Comparison of ENCODE assay signal across 25 cellular contexts in the genomic region with DNA sequence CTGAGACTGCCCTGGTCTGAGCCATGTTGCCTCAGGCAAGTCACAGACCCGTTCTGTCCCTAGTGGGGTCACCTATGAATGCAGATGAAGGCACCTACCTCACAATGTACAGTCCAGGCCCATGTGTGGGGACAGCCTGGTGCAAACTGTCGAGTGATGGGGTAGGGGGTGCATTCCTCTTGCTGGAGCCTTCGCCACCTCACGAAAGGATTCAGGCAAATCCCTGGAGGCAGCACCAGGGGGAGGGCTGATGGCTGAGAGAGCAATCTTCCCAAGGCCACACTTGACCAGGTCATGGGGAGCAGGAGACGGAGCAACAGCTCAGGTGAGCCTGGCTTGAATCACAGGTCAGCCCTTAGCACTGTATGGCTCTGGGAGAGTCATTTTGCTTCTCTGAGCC.
DNase-seq lines count a peak whose midpoint lies in the region; ATAC-seq, FAIRE-seq and TF ChIP-seq lines count a peak whose summit lies in the region.
"Had no signal": no experiment of that assay in that cellular context is flagged by ENCODE, and none has a peak within 500 bp of the region (broad histone marks: within the 10 kb centered on the region; RNA-seq: fewer than 3 reads in every experiment).

No MANE protein-coding gene starts in this region.

- no peak for TF ChIP-seq RAD21 in HepG2 (CRISPR knock-in tag; IDR thresholded peaks at IDR 0.05)

- H3K36me3 Mint-ChIP-seq in chondrocyte (ENCODE audit: low read depth) (no peaks in the 10 kb centered on the region), T-helper 17 cell (ENCODE audit: low read depth) (no peaks in the 10 kb centered on the region)
- H3K36me3 Mint-ChIP-seq: CD4-positive, CD25-positive, alpha-beta regulatory T cell had no signal

- TF ChIP-seq POLR2A in HepG2 (IDR thresholded peaks at IDR 0.05; ENCODE audit: insufficient read depth in 1 of 2, low read depth in 2 of 2, low read length in 2 of 2): no peak
- no peak for TF ChIP-seq POLR2A in spleen (IDR thresholded peaks at IDR 0.05)
- TF ChIP-seq POLR2A in vagina (IDR thresholded peaks at IDR 0.05): no peak

- H3K27me3 Mint-ChIP-seq in chondrocyte (ENCODE audit: low read depth): peaks cover 15% of the 10 kb centered on the region
- H3K27me3 Mint-ChIP-seq in T-helper 17 cell: peaks cover 4% of the 10 kb centered on the region
- H3K27me3 Mint-ChIP-seq: CD4-positive, CD25-positive, alpha-beta regulatory T cell had no signal

- intact Hi-C loops in left ventricle myocardium superior (cut with micrococcal nuclease) (no loop called here), heart right ventricle (cut with DNase I) (no loop called here), HepG2 (cut with micrococcal nuclease; ENCODE audit: unreplicated experiment) (no loop called here), spleen (cut with DNase I; ENCODE audit: low total_unique reads) (no loop called here), vagina (cut with DNase I) (no loop called here)

- POLR2A ChIA-PET in HepG2 (lab: Yijun Ruan, JAX): no interaction called here

- H3K4me3 ChIP-seq in heart right ventricle (no peak overlapping the region), HepG2 (replicated peaks in 1 of 3; ENCODE audit: insufficient read depth in 1 of 3, low read depth in 2 of 3, low read length in 3 of 3) (no peak overlapping the region), spleen (no peak overlapping the region), vagina (no peak overlapping the region)

- H3K4me1 ChIP-seq in heart right ventricle (no peaks in the 10 kb centered on the region), HepG2 (ENCODE audit: insufficient read depth, low read length) (peaks cover 32% of the 10 kb centered on the region), spleen (peaks cover 0 to 2% (median 0%) of the 10 kb centered on the region in 6 donors), vagina (no peaks in the 10 kb centered on the region)
- H3K4me1 ChIP-seq: BE2C had no signal

- no peak overlapping the region for H3K4me2 ChIP-seq in HepG2 (ENCODE audit: low read depth, low read length)

- in situ Hi-C loops in HepG2 (cut with HindIII; ENCODE audit: extremely low pct_ligation_motif_present, low pct_unique_long_range_greater_than_20kb): no loop called here

- ATAC-seq in left ventricle myocardium superior: no peak
- ATAC-seq in heart right ventricle: no peak
- peak; percentile 23; the same call in 2 of the 3 replicates for ATAC-seq in HepG2
- no peak for ATAC-seq in T-helper 17 cell
- ATAC-seq: SK-N-SH treated with all-trans-retinoic acid at 6 μM for 48 hours had no signal

- BruUV-seq in HepG2 (replicated peaks; lab: Mats Ljungman, UMichigan): no TSS peak

- DNase-seq in left ventricle myocardium superior: peak; percentile 10
- no peak for DNase-seq in heart right ventricle
- DNase-seq in chondrocyte (ENCODE audit: low spot score): peak; percentile 30
- no peak for DNase-seq in HepG2 (ENCODE audit: low spot score)
- DNase-seq in spleen: peak; percentile 46
- DNase-seq in T-helper 17 cell: no peak
- DNase-seq in NCI-H1092 (lab: John Stamatoyannopoulos, UW): no peak
- DNase-seq in vagina (ENCODE audit: extremely low spot score in 2 of 2): no peak
- DNase-seq: 8988T; ACHN; BE2C; CD4-positive, CD25-positive, alpha-beta regulatory T cell; DMS153; DND-41; HCEC 1CT; Kasumi-1; NCI-H1105; NCI-H1436 treated with DMSO at 0.1 percent for 48 hours; NCI-H187 treated with DMSO at 0.1 percent for 48 hours; NCI-H2171 treated with DMSO at 0.1 percent for 48 hours; NCI-H345; NCI-H510A treated with DMSO at 0.1 percent for 48 hours had no signal

- CTCF ChIA-PET in HepG2 (lab: Yijun Ruan, JAX; ENCODE audit: low intra/inter-chr PET ratio, low total read pairs): no interaction called here

- no peak for FAIRE-seq in HepG2 (lab: Jason Lieb, UNC)
- FAIRE-seq: RCC 7860 had no signal

- H3K27ac ChIP-seq in heart right ventricle (no peak overlapping the region), HepG2 (ENCODE audit: extremely low read length, insufficient read depth, low read length) (no peak overlapping the region), spleen (no peak overlapping the region), vagina (no peak overlapping the region)
- H3K27ac ChIP-seq: HL-60 had no signal

- H4K20me1 ChIP-seq in HepG2 (ENCODE audit: insufficient read depth, low read length): no peaks in the 10 kb centered on the region

- no peak for TF ChIP-seq CTCF in heart right ventricle (IDR thresholded peaks at IDR 0.05)
- TF ChIP-seq CTCF in chondrocyte (IDR thresholded peaks at IDR 0.05): no peak
- TF ChIP-seq CTCF in HepG2 (CRISPR knock-in tag; IDR thresholded peaks at IDR 0.05): no peak
- TF ChIP-seq CTCF in spleen (IDR thresholded peaks at IDR 0.05 in 8 of 11, conservative IDR thresholded peaks at IDR 0.05 in 3 of 11): no peak
- no peak for TF ChIP-seq CTCF in vagina (IDR thresholded peaks at IDR 0.05)

- no peaks in the 10 kb centered on the region for H3K9me3 Mint-ChIP-seq in chondrocyte (ENCODE audit: low read depth)
- H3K9me3 Mint-ChIP-seq: CD4-positive, CD25-positive, alpha-beta regulatory T cell had no signal

- H3K79me2 ChIP-seq in HepG2 (ENCODE audit: insufficient read depth, low read length): no peaks in the 10 kb centered on the region

- H3K9me3 ChIP-seq in heart right ventricle (no peaks in the 10 kb centered on the region), HepG2 (ENCODE audit: low read length) (no peaks in the 10 kb centered on the region), spleen (no peaks in the 10 kb centered on the region), T-helper 17 cell (ENCODE audit: control insufficient read depth, low read length, poor library complexity, severe bottlenecking) (no peaks in the 10 kb centered on the region), vagina (no peaks in the 10 kb centered on the region)
- H3K9me3 ChIP-seq: BE2C had no signal

- H3K4me3 Mint-ChIP-seq in chondrocyte (ENCODE audit: unreplicated experiment): no peak overlapping the region
- no peak overlapping the region for H3K4me3 Mint-ChIP-seq in T-helper 17 cell
- H3K4me3 Mint-ChIP-seq: CD4-positive, CD25-positive, alpha-beta regulatory T cell had no signal

- TF ChIP-seq EP300 in HepG2 (IDR thresholded peaks at IDR 0.05; ENCODE audit: low read depth in 2 of 2, low read length in 2 of 2) (no peak), HepG2 (CRISPR knock-in tag; IDR thresholded peaks at IDR 0.05; ENCODE audit: borderline replicate concordance) (no peak)

- WGBS in heart right ventricle, 2 donors: 77 to 81% methylated on average over 5 of the region's 5 CpGs
- WGBS in HepG2 (ENCODE audit: low lambda C conversion rate): 70% methylated on average over 5 of the region's 5 CpGs
- WGBS in spleen, 5 donors: 82 to 89% (median 87%) methylated on average over 5 of the region's 5 CpGs

- H2AFZ ChIP-seq in HepG2 (ENCODE audit: low read length): no peak overlapping the region

- H3K36me3 ChIP-seq in heart right ventricle (no peaks in the 10 kb centered on the region), HepG2 (replicated peaks in 1 of 2; ENCODE audit: control insufficient read depth in 1 of 2, insufficient read depth in 2 of 2, low read length in 2 of 2) (no peaks in the 10 kb centered on the region), spleen (no peaks in the 10 kb centered on the region), vagina (no peaks in the 10 kb centered on the region)
- H3K36me3 ChIP-seq: BE2C had no signal

- H3K27ac Mint-ChIP-seq in chondrocyte (ENCODE audit: unreplicated experiment) (no peak overlapping the region), T-helper 17 cell (no peak overlapping the region)
- H3K27ac Mint-ChIP-seq: CD4-positive, CD25-positive, alpha-beta regulatory T cell had no signal

- H3K4me1 Mint-ChIP-seq in chondrocyte (ENCODE audit: low read depth) (peaks cover 4% of the 10 kb centered on the region), T-helper 17 cell (peaks cover 3% of the 10 kb centered on the region)
- H3K4me1 Mint-ChIP-seq: CD4-positive, CD25-positive, alpha-beta regulatory T cell had no signal

- no peak overlapping the region for H3K9ac ChIP-seq in HepG2 (ENCODE audit: insufficient read depth, low read depth, low read length)

- H3K27me3 ChIP-seq in heart right ventricle: peaks cover 0 to 14% (median 6%) of the 10 kb centered on the region in 7 donors
- no peaks in the 10 kb centered on the region for H3K27me3 ChIP-seq in HepG2 (ENCODE audit: control insufficient read depth in 1 of 2, insufficient read depth in 2 of 2, low read length in 2 of 2)
- peaks cover 0 to 11% (median 0%) of the 10 kb centered on the region in 7 donors for H3K27me3 ChIP-seq in spleen (replicated peaks in 1 of 7)
- no peaks in the 10 kb centered on the region for H3K27me3 ChIP-seq in vagina
- H3K27me3 ChIP-seq: BE2C had no signal

TF ChIP-seq in HepG2, 621 proteins besides CTCF, POLR2A, EP300 and RAD21:
- no peak for TF ChIP-seq KLF12 (CRISPR knock-in tag; IDR thresholded peaks at IDR 0.05; ENCODE audit: borderline replicate concordance)
- TF ChIP-seq, protein P1, sequence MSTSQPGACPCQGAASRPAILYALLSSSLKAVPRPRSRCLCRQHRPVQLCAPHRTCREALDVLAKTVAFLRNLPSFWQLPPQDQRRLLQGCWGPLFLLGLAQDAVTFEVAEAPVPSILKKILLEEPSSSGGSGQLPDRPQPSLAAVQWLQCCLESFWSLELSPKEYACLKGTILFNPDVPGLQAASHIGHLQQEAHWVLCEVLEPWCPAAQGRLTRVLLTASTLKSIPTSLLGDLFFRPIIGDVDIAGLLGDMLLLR (CRISPR knock-in tag; IDR thresholded peaks at IDR 0.05): no peak
- no peak for TF ChIP-seq SSRP1 (CRISPR knock-in tag; IDR thresholded peaks at IDR 0.05)
- TF ChIP-seq JUN (CRISPR knock-in tag; IDR thresholded peaks at IDR 0.05): no peak

Comparison
In these comparisons a context has a peak if more than half of its experiments do, and no peak if none do; other contexts are left out.
1. DNase-seq: peak in left ventricle myocardium superior (single experiment), chondrocyte (single experiment) and spleen (single experiment); none in heart right ventricle (0 of 2), HepG2 (single experiment), T-helper 17 cell (0 of 3), NCI-H1092 (single experiment) and vagina (0 of 2).